Comparison of ENCODE assay signal across 1 cellular context in the genomic region with DNA sequence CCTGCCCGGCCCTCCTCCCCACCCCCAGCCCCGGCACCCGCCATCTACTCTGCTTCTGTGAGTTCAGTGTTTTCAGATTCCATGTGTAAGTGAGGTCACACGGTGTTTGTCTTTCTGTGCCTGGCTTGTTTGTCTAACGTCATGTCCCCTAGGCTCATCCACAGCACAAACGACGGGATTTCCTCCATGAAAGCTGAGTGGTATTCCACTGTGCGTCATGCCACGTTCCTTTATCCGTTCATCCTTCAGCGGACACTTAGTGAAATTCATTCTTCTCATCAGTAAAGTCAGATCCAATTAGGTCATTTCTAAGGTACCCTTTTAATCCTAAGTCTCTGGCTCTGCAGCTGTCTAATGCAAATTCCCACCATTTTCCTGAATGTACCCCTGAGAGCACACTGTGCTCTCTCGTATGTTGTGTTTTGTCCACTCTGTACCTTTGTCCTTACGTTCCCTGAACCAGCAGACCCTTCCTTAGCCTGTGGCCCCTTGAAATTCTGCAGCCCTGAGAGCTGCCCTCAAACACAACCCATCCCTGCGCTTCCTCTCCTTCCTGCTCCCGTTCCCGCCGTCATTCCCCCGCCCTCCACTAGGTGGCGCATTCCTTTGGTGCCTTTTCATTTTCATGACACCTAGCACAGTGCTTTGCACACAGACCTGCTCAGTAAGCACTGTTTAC.
TF ChIP-seq lines count a peak whose summit lies in the region.

No MANE protein-coding gene starts in this region.

TF ChIP-seq in IMR-90, 13 proteins besides CTCF, POLR2A, EP300 and RAD21 (continued from another document):
- TF ChIP-seq, protein P1, sequence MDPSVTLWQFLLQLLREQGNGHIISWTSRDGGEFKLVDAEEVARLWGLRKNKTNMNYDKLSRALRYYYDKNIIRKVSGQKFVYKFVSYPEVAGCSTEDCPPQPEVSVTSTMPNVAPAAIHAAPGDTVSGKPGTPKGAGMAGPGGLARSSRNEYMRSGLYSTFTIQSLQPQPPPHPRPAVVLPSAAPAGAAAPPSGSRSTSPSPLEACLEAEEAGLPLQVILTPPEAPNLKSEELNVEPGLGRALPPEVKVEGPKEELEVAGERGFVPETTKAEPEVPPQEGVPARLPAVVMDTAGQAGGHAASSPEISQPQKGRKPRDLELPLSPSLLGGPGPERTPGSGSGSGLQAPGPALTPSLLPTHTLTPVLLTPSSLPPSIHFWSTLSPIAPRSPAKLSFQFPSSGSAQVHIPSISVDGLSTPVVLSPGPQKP (IDR thresholded peaks at IDR 0.05; ENCODE audit: borderline replicate concordance, low read depth, low read length): no peak
- no peak for TF ChIP-seq NFE2L2 (IDR thresholded peaks at IDR 0.05; ENCODE audit: low read depth, low read length)
- peak; percentile 74 for TF ChIP-seq SMC3 (IDR thresholded peaks at IDR 0.05; ENCODE audit: low read depth, low read length)
- no peak for TF ChIP-seq FOS (IDR thresholded peaks at IDR 0.05; ENCODE audit: low read depth, low read length)
- TF ChIP-seq RCOR1 (IDR thresholded peaks at IDR 0.05; ENCODE audit: insufficient replicate concordance, low read length): no peak
